ENCODE assay signal across 10 cellular contexts in the genomic region with DNA sequence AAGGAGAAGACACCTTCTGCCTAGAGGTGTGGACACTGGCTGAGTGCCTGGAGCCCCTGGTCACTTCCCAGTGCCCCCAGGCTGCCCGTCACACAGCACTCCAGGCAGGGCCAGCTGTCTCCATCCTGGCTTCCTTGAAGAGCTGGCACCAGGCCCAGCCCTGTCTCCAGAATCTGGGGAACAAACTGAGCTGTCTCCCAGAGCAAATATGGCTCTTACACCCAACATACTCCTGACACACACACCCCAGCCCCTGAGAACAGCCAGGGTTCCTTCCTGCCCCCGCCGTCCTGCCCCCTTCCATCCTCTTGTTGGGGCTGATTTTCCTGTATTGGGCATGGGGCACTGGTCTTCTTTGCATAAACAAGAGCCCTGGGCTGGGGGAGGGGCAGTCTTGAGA. TPM values are rescaled to one million over a fixed set of nuclear protein-coding genes. Genes with fewer than 3 reads are reported as not detected.
DNase-seq lines count a peak whose midpoint lies in the region; TF ChIP-seq lines count a peak whose summit lies in the region.
"Had no signal": no experiment of that assay in that cellular context is flagged by ENCODE, and none has a peak within 500 bp of the region (broad histone marks: within the 10 kb centered on the region; RNA-seq: fewer than 3 reads in every experiment).

No MANE protein-coding gene starts in this region.

- H3K4me3 ChIP-seq in osteoblast (ENCODE audit: insufficient read depth, low read length): no peak overlapping the region
- H3K4me3 ChIP-seq in colonic mucosa: no peak overlapping the region
- no peak overlapping the region for H3K4me3 ChIP-seq in GM23248
- H3K4me3 ChIP-seq in coronary artery: no peak overlapping the region

- DNase-seq in DMS 273 (lab: John Stamatoyannopoulos, UW; ENCODE audit: unreplicated experiment): peak; percentile 87
- DNase-seq in NCI-H524 (lab: John Stamatoyannopoulos, UW): peak; percentile 72 to 84
- DNase-seq in epithelial cell of prostate (ENCODE audit: low read depth, low spot score): no peak
- peak; percentile 85 for DNase-seq in osteoblast (ENCODE audit: insufficient read length, low spot score, missing footprints)
- no peak for DNase-seq in NCI-H1105 treated with DMSO at 0.1 percent for 48 hours (lab: John Stamatoyannopoulos, UW)
- no peak for DNase-seq in colonic mucosa
- no peak for DNase-seq in GM23248
- no peak for DNase-seq in coronary artery (ENCODE audit: low spot score)
- DNase-seq: glutamatergic neuron had no signal

- intact Hi-C loops in colonic mucosa (cut with DNase I): no loop called here

- H3K27me3 ChIP-seq in osteoblast (ENCODE audit: insufficient read depth, low read length) (no peaks in the 10 kb centered on the region), colonic mucosa (no peaks in the 10 kb centered on the region), GM23248 (replicated peaks; ENCODE audit: insufficient read depth) (no peaks in the 10 kb centered on the region)

- H3K9ac ChIP-seq in colonic mucosa (ENCODE audit: low read depth in 2 of 2, low read length in 2 of 2): peak overlapping the region in 1 of 2 donors; percentile 7
- no peak overlapping the region for H3K9ac ChIP-seq in GM23248

- TF ChIP-seq CTCF in osteoblast (IDR thresholded peaks at IDR 0.05; ENCODE audit: extremely low read depth, low read depth, low read length): no peak
- TF ChIP-seq CTCF in colonic mucosa (IDR thresholded peaks at IDR 0.05): no peak
- no peak for TF ChIP-seq CTCF in coronary artery (IDR thresholded peaks at IDR 0.05)

- H2AFZ ChIP-seq in osteoblast (ENCODE audit: low read length) (no peak overlapping the region), GM23248 (no peak overlapping the region)

- H3F3A ChIP-seq in GM23248 (ENCODE audit: insufficient read depth): no peaks in the 10 kb centered on the region

- H3K79me2 ChIP-seq in osteoblast (ENCODE audit: insufficient read depth, low read length) (peaks cover 38% of the 10 kb centered on the region), GM23248 (ENCODE audit: insufficient read depth) (no peaks in the 10 kb centered on the region)

- H3K4me2 ChIP-seq in osteoblast (ENCODE audit: insufficient read depth, low read length): no peak overlapping the region
- H3K4me2 ChIP-seq in GM23248 (ENCODE audit: unreplicated experiment): no peak overlapping the region

- WGBS in GM23248 (ENCODE audit: low coverage in 1 of 2, low lambda C conversion rate in 2 of 2, missing lambda C conversion rate in 2 of 2), 2 experiments: 83 to 85% methylated on average over 2 to 3 of the region's 3 CpGs

- in situ Hi-C loops in GM23248 (cut with MboI): no loop called here

- H3K4me1 ChIP-seq in osteoblast (ENCODE audit: insufficient read depth, low read length) (peaks cover 35% of the 10 kb centered on the region), colonic mucosa (peaks cover 36% of the 10 kb centered on the region), GM23248 (ENCODE audit: insufficient read depth) (no peaks in the 10 kb centered on the region)

- H3K36me3 ChIP-seq in osteoblast (ENCODE audit: insufficient read depth, low read length): no peaks in the 10 kb centered on the region
- no peaks in the 10 kb centered on the region for H3K36me3 ChIP-seq in colonic mucosa
- no peaks in the 10 kb centered on the region for H3K36me3 ChIP-seq in GM23248 (ENCODE audit: low read depth)

- H4K20me1 ChIP-seq in osteoblast (ENCODE audit: insufficient read depth, low read length): peaks cover 23% of the 10 kb centered on the region
- no peaks in the 10 kb centered on the region for H4K20me1 ChIP-seq in GM23248 (ENCODE audit: insufficient read depth)

- H3K27ac ChIP-seq in epithelial cell of prostate (peak overlapping the region; percentile 85), osteoblast (ENCODE audit: low read depth, low read length) (no peak overlapping the region), colonic mucosa (no peak overlapping the region), GM23248 (no peak overlapping the region), coronary artery (peak overlapping the region in 1 of 2 donors; percentile 40)

- H3K9me3 ChIP-seq in osteoblast (ENCODE audit: low read depth, low read length) (no peaks in the 10 kb centered on the region), colonic mucosa (no peaks in the 10 kb centered on the region), GM23248 (ENCODE audit: low read depth) (no peaks in the 10 kb centered on the region)

- H3K9me2 ChIP-seq in GM23248 (ENCODE audit: insufficient read depth): no peaks in the 10 kb centered on the region

RNA-seq across cellular contexts. Expression of a gene that starts 9.1 kb away (rescaled TPM):
- total RNA-seq in osteoblast: 15.9 and 22.1 TPM in 2 replicates
- total RNA-seq in colonic mucosa: 100 to 1,000 TPM; 186 to 244 TPM
- total RNA-seq in GM23248 (2014; rRNA removed; shearing (Covaris generic)): 6.6 and 8.0 TPM in 2 replicates
- 9.1 and 9.4 TPM in 2 replicates for polyA plus RNA-seq in GM23248 (2016; fragmentation: Nextera tagmentation; extraction: Ambion mirVana)

RNA-seq across cellular contexts. Expression of a gene that starts 18.6 kb away (rescaled TPM):
- total RNA-seq in osteoblast: 33.0 and 35.1 TPM in 2 replicates
- total RNA-seq in colonic mucosa: 10 to 100 TPM; 28.4 to 52.6 TPM
- total RNA-seq in GM23248 (2014; rRNA removed; shearing (Covaris generic)): 23.6 and 26.4 TPM in 2 replicates
- polyA plus RNA-seq in GM23248 (2016; fragmentation: Nextera tagmentation; extraction: Ambion mirVana): 31.0 and 34.6 TPM in 2 replicates

RNA-seq across cellular contexts. Expression of a gene that starts 20.4 kb away (rescaled TPM):
- total RNA-seq in osteoblast: under 0.01 and 0.36 TPM in 2 replicates
- 1 to 10 TPM; 4.5 to 7.2 TPM for total RNA-seq in colonic mucosa
- total RNA-seq in GM23248 (2014; rRNA removed; shearing (Covaris generic)): 0.11 TPM in 1 of 2 replicates, not detected in the other
- polyA plus RNA-seq in GM23248 (2016; fragmentation: Nextera tagmentation; extraction: Ambion mirVana): not detected in 2 replicates

RNA-seq across cellular contexts. Expression of a gene that starts 44.8 kb away (rescaled TPM):
- total RNA-seq in osteoblast (not detected in 2 replicates), colonic mucosa (1 to 10 TPM; 1.0 to 1.1 TPM)
- not detected in 2 replicates for total RNA-seq in GM23248 (2014; rRNA removed; shearing (Covaris generic))
- not detected in 2 replicates for polyA plus RNA-seq in GM23248 (2016; fragmentation: Nextera tagmentation; extraction: Ambion mirVana)
- total RNA-seq: NCI-H460 had no signal

Comparison
In these comparisons a context has a peak if more than half of its experiments do, and no peak if none do; other contexts are left out.
1. DNase-seq: peak in DMS 273 (single experiment), NCI-H524 (2 of 2) and osteoblast (single experiment); none in epithelial cell of prostate (single experiment), NCI-H1105 treated with DMSO at 0.1 percent for 48 hours (single experiment), colonic mucosa (single experiment), GM23248 (single experiment) and coronary artery (single experiment).